ENCODE assay signal across 19 cellular contexts in the genomic region with DNA sequence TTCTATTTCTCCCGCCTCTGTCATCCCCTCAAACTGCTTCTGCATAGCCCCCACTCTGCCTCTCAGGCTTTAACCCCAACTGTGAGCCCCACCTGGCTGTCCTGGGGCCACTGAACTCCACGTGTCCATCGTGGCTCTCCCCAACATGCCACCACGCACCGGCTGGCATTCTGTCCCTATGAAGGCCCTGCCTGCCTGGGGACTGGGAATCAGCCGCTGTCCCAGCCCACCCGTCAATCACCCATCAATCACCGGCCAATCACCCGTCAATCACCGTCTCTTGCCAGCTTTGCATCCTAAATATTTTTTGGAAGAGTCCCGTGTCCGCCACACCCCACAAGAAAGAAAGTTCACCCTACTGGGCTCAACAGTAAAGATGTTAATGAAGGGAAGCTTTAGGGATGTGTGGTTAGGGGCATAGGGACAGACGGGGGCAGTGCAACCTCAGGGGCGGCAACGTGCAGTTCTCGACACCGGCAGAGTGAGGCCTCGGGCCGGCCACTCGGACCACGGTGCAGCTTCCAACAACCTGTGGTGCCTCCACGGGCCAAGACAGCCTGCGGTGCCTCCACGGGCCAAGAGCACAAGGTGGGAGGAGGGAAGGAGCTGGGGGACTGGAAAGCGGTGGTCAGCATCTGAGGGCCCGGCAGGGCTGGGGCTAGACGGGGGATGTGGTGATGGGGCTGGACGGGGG.
DNase-seq lines count a peak whose midpoint lies in the region; ATAC-seq and TF ChIP-seq lines count a peak whose summit lies in the region.
"Had no signal": no experiment of that assay in that cellular context is flagged by ENCODE, and none has a peak within 500 bp of the region (broad histone marks: within the 10 kb centered on the region; RNA-seq: fewer than 3 reads in every experiment).

No MANE protein-coding gene starts in this region.

- no peaks in the 10 kb centered on the region for H3K36me3 Mint-ChIP-seq in CD14-positive monocyte
- H3K36me3 Mint-ChIP-seq: activated CD8-positive, alpha-beta memory T cell treated with anti-CD3 and anti-CD28 coated beads, Interleukin-2, amount 10 ng/mL, durations not matched to agents 7 days and 5 days; CD8-positive, alpha-beta memory T cell; memory B cell; stimulated activated memory B cell treated with anti-CD40 and anti-IgM and Interleukin-4, amounts not matched to agents 10 μg/mL and 1 μg/mL and 100 μg/mL, for 72 hours; type B pancreatic cell had no signal

- DNase-seq in NCI-H1092 treated with DMSO at 0.1 percent for 48 hours (lab: John Stamatoyannopoulos, UW) (peak; percentile 12), NCI-H1092 (lab: John Stamatoyannopoulos, UW) (no peak), CD14-positive monocyte (ENCODE audit: low spot score) (peak; percentile 38), NCI-H69 (lab: John Stamatoyannopoulos, UW) (peak; percentile 28), iPS-NIHi7 (ENCODE audit: extremely low spot score) (peak; percentile 57), Kasumi-1 (lab: John Stamatoyannopoulos, UW) (no peak)
- DNase-seq: activated CD8-positive, alpha-beta memory T cell treated with anti-CD3 and anti-CD28 coated beads, Interleukin-2, amount 10 ng/mL, durations not matched to agents 7 days and 5 days; activated gamma-delta T cell; brain microvascular endothelial cell; effector CD4-positive, alpha-beta T cell; GOT3; NCI-H1436 had no signal

- ATAC-seq in HG03565 (IDR thresholded peaks at IDR 0.05; ENCODE audit: unreplicated experiment) (no peak), GM21515 (IDR thresholded peaks at IDR 0.05; ENCODE audit: unreplicated experiment) (no peak)
- ATAC-seq: activated CD8-positive, alpha-beta memory T cell treated with anti-CD3 and anti-CD28 coated beads, Interleukin-2, amount 10 ng/mL, durations not matched to agents 7 days and 5 days; sciatic nerve had no signal

- H3K9me3 Mint-ChIP-seq in CD14-positive monocyte: peaks cover 0 to 6% (median 4%) of the 10 kb centered on the region in 7 donors
- H3K9me3 Mint-ChIP-seq: CD8-positive, alpha-beta memory T cell; type B pancreatic cell had no signal

- intact Hi-C loops in CD14-positive monocyte (cut with micrococcal nuclease): no loop called here

- no peaks in the 10 kb centered on the region for H3K4me1 Mint-ChIP-seq in CD14-positive monocyte
- H3K4me1 Mint-ChIP-seq: activated CD8-positive, alpha-beta memory T cell treated with anti-CD3 and anti-CD28 coated beads, Interleukin-2, amount 10 ng/mL, durations not matched to agents 7 days and 5 days; stimulated activated memory B cell treated with anti-CD40 and anti-IgM and Interleukin-4, amounts not matched to agents 10 μg/mL and 1 μg/mL and 100 μg/mL, for 72 hours had no signal

- peak overlapping the region in 1 of 7 donors; percentile 43 for H3K27ac Mint-ChIP-seq in CD14-positive monocyte
- H3K27ac Mint-ChIP-seq: activated CD8-positive, alpha-beta memory T cell treated with anti-CD3 and anti-CD28 coated beads, Interleukin-2, amount 10 ng/mL, durations not matched to agents 7 days and 5 days; memory B cell; stimulated activated memory B cell treated with anti-CD40 and anti-IgM and Interleukin-4, amounts not matched to agents 10 μg/mL and 1 μg/mL and 100 μg/mL, for 72 hours; type B pancreatic cell had no signal

- peaks cover 2 to 11% (median 9%) of the 10 kb centered on the region in 3 donors for H3K27me3 Mint-ChIP-seq in CD14-positive monocyte (ENCODE audit: low read depth in 3 of 3)
- H3K27me3 Mint-ChIP-seq: activated CD8-positive, alpha-beta memory T cell treated with anti-CD3 and anti-CD28 coated beads, Interleukin-2, amount 10 ng/mL, durations not matched to agents 7 days and 5 days had no signal

- no peak for TF ChIP-seq CTCF in CD14-positive monocyte (IDR thresholded peaks at IDR 0.05)

- peak overlapping the region in 1 of 2 donors; percentile 54 for H3K4me3 Mint-ChIP-seq in CD14-positive monocyte
- H3K4me3 Mint-ChIP-seq: activated CD8-positive, alpha-beta memory T cell treated with anti-CD3 and anti-CD28 coated beads, Interleukin-2, amount 10 ng/mL, durations not matched to agents 7 days and 5 days; CD8-positive, alpha-beta memory T cell; memory B cell; stimulated activated memory B cell treated with anti-CD40 and anti-IgM and Interleukin-4, amounts not matched to agents 10 μg/mL and 1 μg/mL and 100 μg/mL, for 72 hours; type B pancreatic cell had no signal

Comparison
In these comparisons a context has a peak if more than half of its experiments do, and no peak if none do; other contexts are left out.
1. DNase-seq: peak in NCI-H1092 treated with DMSO at 0.1 percent for 48 hours (single experiment), CD14-positive monocyte (single experiment), NCI-H69 (single experiment) and iPS-NIHi7 (single experiment); none in NCI-H1092 (single experiment) and Kasumi-1 (0 of 2).